ENCODE assay signal across 36 cellular contexts in the genomic region with DNA sequence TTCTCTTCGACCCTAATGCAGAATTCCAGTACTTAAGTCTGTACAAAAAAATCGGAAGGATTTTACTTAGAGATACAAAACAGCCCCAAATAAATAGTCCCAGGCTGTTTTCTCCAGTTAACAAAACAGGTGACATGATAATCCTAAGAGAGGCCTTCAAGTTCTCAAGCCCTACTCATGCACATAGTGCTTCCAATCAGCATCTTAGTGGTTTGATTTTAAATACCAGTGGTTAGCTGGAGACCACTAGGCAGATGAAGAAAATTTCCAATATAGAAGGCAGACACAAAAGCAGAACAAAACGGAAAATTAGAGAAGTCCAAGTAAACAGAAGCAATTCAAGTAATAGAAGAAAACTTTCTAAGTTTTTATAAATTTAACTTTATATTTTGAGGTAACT. TPM values are rescaled to one million over a fixed set of nuclear protein-coding genes. Genes with fewer than 3 reads are reported as not detected.
"Had no signal": no experiment of that assay in that cellular context is flagged by ENCODE, and none has a peak within 500 bp of the region (broad histone marks: within the 10 kb centered on the region; RNA-seq: fewer than 3 reads in every experiment).

No MANE protein-coding gene starts in this region.

- ATAC-seq: activated CD4-positive, CD25-positive, alpha-beta regulatory T cell treated with anti-CD3 and anti-CD28 coated beads, Interleukin-2, amount 50 U/mL, for 24 hours; activated CD8-positive, alpha-beta memory T cell treated with anti-CD3 and anti-CD28 coated beads, Interleukin-2, amount 10 ng/mL, durations not matched to agents 7 days and 5 days; activated CD8-positive, alpha-beta T cell treated with anti-CD3 and anti-CD28 coated beads, Interleukin-2, amount 10 ng/mL, durations not matched to agents 7 days and 5 days; activated naive CD4-positive, alpha-beta T cell treated with anti-CD3 and anti-CD28 coated beads, Interleukin-2, amount 50 U/mL, for 72 hours; gastroesophageal sphincter; heart right ventricle had no signal

- DNase-seq: activated B cell treated with CpG ODN at 0.5 μM for 24 hours; activated CD4-positive, alpha-beta T cell treated with anti-CD3 and anti-CD28 coated beads for 48 hours; activated CD4-positive, alpha-beta T cell treated with anti-CD3 and anti-CD28 coated beads, Interleukin-2, amount 50 U/mL, for 1 hour; activated CD4-positive, alpha-beta T cell treated with anti-CD3 and anti-CD28 coated beads, Interleukin-2, amount 50 U/mL, for 48 hours; activated CD8-positive, alpha-beta memory T cell treated with anti-CD3 and anti-CD28 coated beads, Interleukin-2, amount 10 ng/mL, durations not matched to agents 7 days and 5 days; activated CD8-positive, alpha-beta memory T cell treated with anti-CD3 and anti-CD28 coated beads, Interleukin-2, amount 50 U/mL, for 4 hours; activated CD8-positive, alpha-beta T cell treated with anti-CD3 and anti-CD28 coated beads, Interleukin-2, amount 10 ng/mL, durations not matched to agents 7 days and 5 days; activated effector memory CD4-positive, alpha-beta T cell treated with anti-CD3 and anti-CD28 coated beads, Interleukin-2, amount 50 U/mL, for 16 hours; activated naive CD4-positive, alpha-beta T cell treated with anti-CD3 and anti-CD28 coated beads for 36 hours; activated naive CD8-positive, alpha-beta T cell treated with anti-CD3 and anti-CD28 coated beads, Interleukin-2, amount 10 ng/mL, durations not matched to agents 7 days and 5 days; activated T-cell treated with anti-CD3 and anti-CD28 coated beads, Interleukin-2, amount 50 U/mL, for 1 hour; activated T-cell treated with anti-CD3 and anti-CD28 coated beads, Interleukin-2, amount 50 U/mL, for 48 hours; central memory CD4-positive, alpha-beta T cell; cerebellar nuclear complex; colonic mucosa; effector CD8-positive, alpha-beta T cell; esophagus squamous epithelium; foreskin melanocyte; heart right ventricle; T1000; WERI-Rb-1 had no signal

RNA-seq across cellular contexts. Expression of gene OR4D2, which starts 5.2 kb away (rescaled TPM):
- total RNA-seq: activated B cell treated with CpG ODN at 0.5 μM for 24 hours; activated CD8-positive, alpha-beta memory T cell treated with anti-CD3 and anti-CD28 coated beads for 36 hours; activated CD8-positive, alpha-beta memory T cell treated with anti-CD3 and anti-CD28 coated beads, Interleukin-2, amount 10 ng/mL, durations not matched to agents 7 days and 5 days; activated CD8-positive, alpha-beta T cell treated with anti-CD3 and anti-CD28 coated beads, Interleukin-2, amount 10 ng/mL, durations not matched to agents 7 days and 5 days; activated naive CD4-positive, alpha-beta T cell treated with anti-CD3 and anti-CD28 coated beads for 36 hours; activated naive CD4-positive, alpha-beta T cell treated with anti-CD3 and anti-CD28 coated beads, Interleukin-2, amount 50 U/mL, for 72 hours; activated naive CD8-positive, alpha-beta T cell treated with anti-CD3 and anti-CD28 coated beads, Interleukin-2, amount 10 ng/mL, durations not matched to agents 7 days and 5 days; activated T-helper 1 cell treated with anti-CD3 and anti-CD28 coated beads, Interleukin-12 subunit alpha, Interleukin-12 subunit beta, Interleukin-2, Interleukin-4 antibody, amounts not matched to agents 30 ng/mL and 10 ng/mL and 1 ng/mL, durations not matched to agents 14 hours and 24 hours and 36 hours; activated T-helper 2 cell treated with anti-CD3 and anti-CD28 coated beads, Interferon-gamma antibody, Interleukin-2, Interleukin-4, amounts not matched to agents 10 μg/mL and 5 μg/mL and 100 μg/mL, durations not matched to agents 14 hours and 24 hours and 36 hours; ascending aorta; breast epithelium; cardiac muscle cell; colonic mucosa; dermis microvascular lymphatic vessel endothelial cell; endothelial cell of umbilical vein; esophagus squamous epithelium; fibroblast of lung; fibroblast of villous mesenchyme; gastroesophageal sphincter; glomerular endothelial cell; heart right ventricle; hepatocyte had no signal

RNA-seq across cellular contexts. Expression of gene OR4D1, which starts 13.4 kb away (rescaled TPM):
- total RNA-seq: activated B cell treated with CpG ODN at 0.5 μM for 24 hours, ascending aorta, breast epithelium, cardiac muscle cell, colonic mucosa, dermis microvascular lymphatic vessel endothelial cell, endothelial cell of umbilical vein, esophagus squamous epithelium, fibroblast of lung, fibroblast of villous mesenchyme, gastroesophageal sphincter, glomerular endothelial cell, hepatocyte had no signal

RNA-seq across cellular contexts. Expression of gene EPX, which starts 31.0 kb away (rescaled TPM):
- total RNA-seq: activated B cell treated with CpG ODN at 0.5 μM for 24 hours; activated CD8-positive, alpha-beta memory T cell treated with anti-CD3 and anti-CD28 coated beads for 36 hours; activated CD8-positive, alpha-beta memory T cell treated with anti-CD3 and anti-CD28 coated beads, Interleukin-2, amount 10 ng/mL, durations not matched to agents 7 days and 5 days; activated CD8-positive, alpha-beta T cell treated with anti-CD3 and anti-CD28 coated beads, Interleukin-2, amount 10 ng/mL, durations not matched to agents 7 days and 5 days; activated naive CD4-positive, alpha-beta T cell treated with anti-CD3 and anti-CD28 coated beads for 36 hours; activated naive CD4-positive, alpha-beta T cell treated with anti-CD3 and anti-CD28 coated beads, Interleukin-2, amount 50 U/mL, for 72 hours; activated naive CD8-positive, alpha-beta T cell treated with anti-CD3 and anti-CD28 coated beads, Interleukin-2, amount 10 ng/mL, durations not matched to agents 7 days and 5 days; activated T-helper 1 cell treated with anti-CD3 and anti-CD28 coated beads, Interleukin-12 subunit alpha, Interleukin-12 subunit beta, Interleukin-2, Interleukin-4 antibody, amounts not matched to agents 30 ng/mL and 10 ng/mL and 1 ng/mL, durations not matched to agents 14 hours and 24 hours and 36 hours; activated T-helper 2 cell treated with anti-CD3 and anti-CD28 coated beads, Interferon-gamma antibody, Interleukin-2, Interleukin-4, amounts not matched to agents 10 μg/mL and 5 μg/mL and 100 μg/mL, durations not matched to agents 14 hours and 24 hours and 36 hours; ascending aorta; breast epithelium; cardiac muscle cell; colonic mucosa; dermis microvascular lymphatic vessel endothelial cell; endothelial cell of umbilical vein; esophagus squamous epithelium; fibroblast of lung; fibroblast of villous mesenchyme; gastroesophageal sphincter; glomerular endothelial cell; heart right ventricle; hepatocyte had no signal
